23 cellular contexts compared by ENCODE assay signal in genomic region chr9:3954228-3954949, GRCh38.
DNase-seq lines count a peak whose midpoint lies in the region; ATAC-seq and TF ChIP-seq lines count a peak whose summit lies in the region.
"Had no signal": no experiment of that assay in that cellular context is flagged by ENCODE, and none has a peak within 500 bp of the region (broad histone marks: within the 10 kb centered on the region; RNA-seq: fewer than 3 reads in every experiment).

No MANE protein-coding gene starts in this region.

- no peak overlapping the region for H2BK5ac ChIP-seq in neuronal stem cell (ENCODE audit: low read length)

- H3K4me2 ChIP-seq in neuronal stem cell (ENCODE audit: insufficient read depth, low read length, poor library complexity, severe bottlenecking), result no peak overlapping the region

- no peaks in the 10 kb centered on the region for H3K9me3 ChIP-seq in NT2/D1 (ENCODE audit: insufficient read depth, low read length)
- no peaks in the 10 kb centered on the region for H3K9me3 ChIP-seq in neuronal stem cell (replicated peaks in 1 of 2; ENCODE audit: control insufficient read depth in 2 of 2, insufficient read depth in 1 of 2, low read depth in 1 of 2, low read length in 2 of 2)
- no peaks in the 10 kb centered on the region for H3K9me3 ChIP-seq in heart right ventricle
- H3K9me3 ChIP-seq: lower lobe of right lung, right atrium auricular region had no signal

- no peak overlapping the region for H4K91ac ChIP-seq in neuronal stem cell (ENCODE audit: low read depth, low read length, poor library complexity)

- H3K23ac ChIP-seq in neuronal stem cell (ENCODE audit: low read depth, low read length, poor library complexity), result no peak overlapping the region

- no peak overlapping the region for H3K4ac ChIP-seq in neuronal stem cell (ENCODE audit: low read length)

- intact Hi-C loops in heart right ventricle (cut with DNase I), result no loop called here

- H2BK12ac ChIP-seq in neuronal stem cell (ENCODE audit: low read length), result no peak overlapping the region

- peak overlapping the region; percentile 11 for H2AFZ ChIP-seq in neuronal stem cell (ENCODE audit: low read length)

- no peaks in the 10 kb centered on the region for H3K27me3 ChIP-seq in NT2/D1 (ENCODE audit: insufficient read depth, insufficient read length)
- no peaks in the 10 kb centered on the region for H3K27me3 ChIP-seq in neuronal stem cell (ENCODE audit: control insufficient read depth in 3 of 3, insufficient read depth in 3 of 3, low read depth in 1 of 3, low read length in 3 of 3)
- no peaks in the 10 kb centered on the region for H3K27me3 ChIP-seq in heart right ventricle
- H3K27me3 ChIP-seq: foreskin keratinocyte, right atrium auricular region had no signal

- TF ChIP-seq CTCF in heart right ventricle (IDR thresholded peaks at IDR 0.05), result no peak

- WGBS in neuronal stem cell (ENCODE audit: extremely low coverage in 2 of 2, insufficient read length in 2 of 2, insufficient replicate concordance in 1 of 2), 2 donors, result no CpG with 5 or more reads among the region's 4 CpGs
- WGBS in heart right ventricle, 2 donors, result 76 to 81% methylated on average over 4 of the region's 4 CpGs

- peak; percentile 65 for DNase-seq in EH (ENCODE audit: low read depth)
- peak; percentile 22 for DNase-seq in NT2/D1 (ENCODE audit: low read depth, low spot score)
- DNase-seq in dedifferentiated amniotic fluid mesenchymal stem cell (ENCODE audit: extremely low spot score), result peak; percentile 36
- DNase-seq in neuronal stem cell (ENCODE audit: low spot score), result peak; percentile 75
- no peak for DNase-seq in SKM-1 (lab: John Stamatoyannopoulos, UW; ENCODE audit: unreplicated experiment)
- no peak for DNase-seq in DMS53 (lab: John Stamatoyannopoulos, UW)
- DNase-seq in heart right ventricle, result no peak
- no peak for DNase-seq in NCI-H1105 (lab: John Stamatoyannopoulos, UW)
- DNase-seq: activated CD8-positive, alpha-beta memory T cell treated with anti-CD3 and anti-CD28 coated beads for 24 hours; activated naive CD4-positive, alpha-beta T cell treated with anti-CD3 and anti-CD28 coated beads, Interleukin-2, amount 10 ng/mL, durations not matched to agents 7 days and 5 days; activated T-cell treated with anti-CD3 and anti-CD28 coated beads, Interleukin-2, amount 50 U/mL, for 4 hours; CD8-positive, alpha-beta memory T cell; DMS79 treated with DMSO at 0.1 percent for 48 hours; foreskin keratinocyte; hypothalamus; lower lobe of right lung; NCI-H1417; NCI-H2107; NCI-H524; substantia nigra had no signal

- no peak overlapping the region for H4K8ac ChIP-seq in neuronal stem cell (ENCODE audit: low read depth, low read length)

- H2BK120ac ChIP-seq in neuronal stem cell (ENCODE audit: low read depth, low read length), result no peak overlapping the region

- H3K4me3 ChIP-seq in NT2/D1 (ENCODE audit: insufficient read length, low read depth) (no peak overlapping the region), neuronal stem cell (ENCODE audit: low read length in 2 of 2) (no peak overlapping the region), heart right ventricle (no peak overlapping the region)
- H3K4me3 ChIP-seq: lower lobe of right lung, right atrium auricular region had no signal

- H3K36me3 ChIP-seq in NT2/D1 (ENCODE audit: insufficient read depth, insufficient read length, low read length) (no peaks in the 10 kb centered on the region), neuronal stem cell (replicated peaks in 1 of 2; ENCODE audit: control insufficient read depth in 2 of 2, insufficient read depth in 2 of 2, low read length in 2 of 2) (no peaks in the 10 kb centered on the region), heart right ventricle (no peaks in the 10 kb centered on the region)
- H3K36me3 ChIP-seq: lower lobe of right lung, right atrium auricular region had no signal

- H2AK5ac ChIP-seq in neuronal stem cell (ENCODE audit: low read depth, low read length), result no peak overlapping the region

- no peaks in the 10 kb centered on the region for H3K79me1 ChIP-seq in neuronal stem cell (ENCODE audit: low read depth, low read length)

- H3K14ac ChIP-seq in neuronal stem cell (ENCODE audit: low read length), result no peak overlapping the region

- H2BK15ac ChIP-seq in neuronal stem cell (ENCODE audit: low read length), result no peak overlapping the region

- peak overlapping the region; percentile 83 for H3K27ac ChIP-seq in neuronal stem cell (replicated peaks; ENCODE audit: low read length)
- H3K27ac ChIP-seq in heart right ventricle, result peak overlapping the region in 1 of 10 donors; percentile 47
- H3K27ac ChIP-seq: foreskin keratinocyte, lower lobe of right lung had no signal

- peaks cover 2% of the 10 kb centered on the region for H3K4me1 ChIP-seq in NT2/D1 (ENCODE audit: insufficient read depth, insufficient read length)
- peaks cover 17 to 29% of the 10 kb centered on the region in 2 donors for H3K4me1 ChIP-seq in neuronal stem cell (ENCODE audit: control insufficient read depth in 2 of 2, insufficient read depth in 1 of 2, low read depth in 1 of 2, low read length in 2 of 2)
- H3K4me1 ChIP-seq in heart right ventricle, result peaks cover 0 to 9% (median 4%) of the 10 kb centered on the region in 9 donors
- H3K4me1 ChIP-seq: foreskin keratinocyte had no signal

- no peak for ATAC-seq in heart right ventricle
- ATAC-seq: activated T-cell treated with anti-CD3 and anti-CD28 coated beads, Interleukin-2, amount 50 U/mL, for 4 hours; foreskin keratinocyte; HCT116; HepG2; lower lobe of right lung had no signal

- H3K9ac ChIP-seq in NT2/D1 (ENCODE audit: insufficient read length, low read depth) (no peak overlapping the region), neuronal stem cell (ENCODE audit: low read depth, low read length, poor library complexity) (no peak overlapping the region)

- H3K18ac ChIP-seq in neuronal stem cell (ENCODE audit: low read length), result no peak overlapping the region

Comparison
In these comparisons a context has a peak if more than half of its experiments do, and no peak if none do; other contexts are left out.
1. DNase-seq: peak in EH (single experiment), NT2/D1 (single experiment), dedifferentiated amniotic fluid mesenchymal stem cell (single experiment) and neuronal stem cell (single experiment); none in SKM-1 (single experiment), DMS53 (single experiment), heart right ventricle (0 of 2) and NCI-H1105 (single experiment).